1 cellular context compared by ENCODE assay signal in the genomic region with DNA sequence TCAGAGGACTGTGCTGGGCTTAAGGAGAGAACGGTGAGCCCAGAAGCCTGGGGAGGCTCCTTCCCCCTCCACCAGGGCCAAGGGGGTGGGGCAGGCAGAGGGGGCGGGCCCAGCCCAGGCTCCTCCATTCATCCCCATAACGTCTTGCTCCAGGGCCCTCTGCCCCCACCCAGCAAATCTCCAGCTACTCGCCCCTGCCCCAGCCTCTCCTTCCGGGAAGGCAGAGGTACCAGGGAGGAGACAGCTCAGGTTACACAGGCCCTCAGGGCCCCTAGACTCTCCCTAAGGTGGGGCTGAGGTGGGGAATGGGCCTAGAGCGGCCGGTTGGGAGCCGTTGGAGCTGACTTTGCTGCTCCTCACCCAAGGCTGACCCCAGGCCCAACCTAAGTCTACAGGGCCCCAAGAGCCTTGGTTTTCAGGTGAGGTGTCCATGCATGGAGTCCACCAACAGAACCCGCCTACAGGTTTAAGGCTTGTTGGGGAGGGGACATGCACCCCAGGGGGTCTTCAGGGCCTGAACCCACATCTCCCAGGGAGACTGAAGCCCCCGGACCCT.
TF ChIP-seq lines count a peak whose summit lies in the region.

No MANE protein-coding gene starts in this region.

TF ChIP-seq in K562, 482 proteins besides CTCF, POLR2A, EP300 and RAD21 (continued from another document):
- TF ChIP-seq, protein P1, sequence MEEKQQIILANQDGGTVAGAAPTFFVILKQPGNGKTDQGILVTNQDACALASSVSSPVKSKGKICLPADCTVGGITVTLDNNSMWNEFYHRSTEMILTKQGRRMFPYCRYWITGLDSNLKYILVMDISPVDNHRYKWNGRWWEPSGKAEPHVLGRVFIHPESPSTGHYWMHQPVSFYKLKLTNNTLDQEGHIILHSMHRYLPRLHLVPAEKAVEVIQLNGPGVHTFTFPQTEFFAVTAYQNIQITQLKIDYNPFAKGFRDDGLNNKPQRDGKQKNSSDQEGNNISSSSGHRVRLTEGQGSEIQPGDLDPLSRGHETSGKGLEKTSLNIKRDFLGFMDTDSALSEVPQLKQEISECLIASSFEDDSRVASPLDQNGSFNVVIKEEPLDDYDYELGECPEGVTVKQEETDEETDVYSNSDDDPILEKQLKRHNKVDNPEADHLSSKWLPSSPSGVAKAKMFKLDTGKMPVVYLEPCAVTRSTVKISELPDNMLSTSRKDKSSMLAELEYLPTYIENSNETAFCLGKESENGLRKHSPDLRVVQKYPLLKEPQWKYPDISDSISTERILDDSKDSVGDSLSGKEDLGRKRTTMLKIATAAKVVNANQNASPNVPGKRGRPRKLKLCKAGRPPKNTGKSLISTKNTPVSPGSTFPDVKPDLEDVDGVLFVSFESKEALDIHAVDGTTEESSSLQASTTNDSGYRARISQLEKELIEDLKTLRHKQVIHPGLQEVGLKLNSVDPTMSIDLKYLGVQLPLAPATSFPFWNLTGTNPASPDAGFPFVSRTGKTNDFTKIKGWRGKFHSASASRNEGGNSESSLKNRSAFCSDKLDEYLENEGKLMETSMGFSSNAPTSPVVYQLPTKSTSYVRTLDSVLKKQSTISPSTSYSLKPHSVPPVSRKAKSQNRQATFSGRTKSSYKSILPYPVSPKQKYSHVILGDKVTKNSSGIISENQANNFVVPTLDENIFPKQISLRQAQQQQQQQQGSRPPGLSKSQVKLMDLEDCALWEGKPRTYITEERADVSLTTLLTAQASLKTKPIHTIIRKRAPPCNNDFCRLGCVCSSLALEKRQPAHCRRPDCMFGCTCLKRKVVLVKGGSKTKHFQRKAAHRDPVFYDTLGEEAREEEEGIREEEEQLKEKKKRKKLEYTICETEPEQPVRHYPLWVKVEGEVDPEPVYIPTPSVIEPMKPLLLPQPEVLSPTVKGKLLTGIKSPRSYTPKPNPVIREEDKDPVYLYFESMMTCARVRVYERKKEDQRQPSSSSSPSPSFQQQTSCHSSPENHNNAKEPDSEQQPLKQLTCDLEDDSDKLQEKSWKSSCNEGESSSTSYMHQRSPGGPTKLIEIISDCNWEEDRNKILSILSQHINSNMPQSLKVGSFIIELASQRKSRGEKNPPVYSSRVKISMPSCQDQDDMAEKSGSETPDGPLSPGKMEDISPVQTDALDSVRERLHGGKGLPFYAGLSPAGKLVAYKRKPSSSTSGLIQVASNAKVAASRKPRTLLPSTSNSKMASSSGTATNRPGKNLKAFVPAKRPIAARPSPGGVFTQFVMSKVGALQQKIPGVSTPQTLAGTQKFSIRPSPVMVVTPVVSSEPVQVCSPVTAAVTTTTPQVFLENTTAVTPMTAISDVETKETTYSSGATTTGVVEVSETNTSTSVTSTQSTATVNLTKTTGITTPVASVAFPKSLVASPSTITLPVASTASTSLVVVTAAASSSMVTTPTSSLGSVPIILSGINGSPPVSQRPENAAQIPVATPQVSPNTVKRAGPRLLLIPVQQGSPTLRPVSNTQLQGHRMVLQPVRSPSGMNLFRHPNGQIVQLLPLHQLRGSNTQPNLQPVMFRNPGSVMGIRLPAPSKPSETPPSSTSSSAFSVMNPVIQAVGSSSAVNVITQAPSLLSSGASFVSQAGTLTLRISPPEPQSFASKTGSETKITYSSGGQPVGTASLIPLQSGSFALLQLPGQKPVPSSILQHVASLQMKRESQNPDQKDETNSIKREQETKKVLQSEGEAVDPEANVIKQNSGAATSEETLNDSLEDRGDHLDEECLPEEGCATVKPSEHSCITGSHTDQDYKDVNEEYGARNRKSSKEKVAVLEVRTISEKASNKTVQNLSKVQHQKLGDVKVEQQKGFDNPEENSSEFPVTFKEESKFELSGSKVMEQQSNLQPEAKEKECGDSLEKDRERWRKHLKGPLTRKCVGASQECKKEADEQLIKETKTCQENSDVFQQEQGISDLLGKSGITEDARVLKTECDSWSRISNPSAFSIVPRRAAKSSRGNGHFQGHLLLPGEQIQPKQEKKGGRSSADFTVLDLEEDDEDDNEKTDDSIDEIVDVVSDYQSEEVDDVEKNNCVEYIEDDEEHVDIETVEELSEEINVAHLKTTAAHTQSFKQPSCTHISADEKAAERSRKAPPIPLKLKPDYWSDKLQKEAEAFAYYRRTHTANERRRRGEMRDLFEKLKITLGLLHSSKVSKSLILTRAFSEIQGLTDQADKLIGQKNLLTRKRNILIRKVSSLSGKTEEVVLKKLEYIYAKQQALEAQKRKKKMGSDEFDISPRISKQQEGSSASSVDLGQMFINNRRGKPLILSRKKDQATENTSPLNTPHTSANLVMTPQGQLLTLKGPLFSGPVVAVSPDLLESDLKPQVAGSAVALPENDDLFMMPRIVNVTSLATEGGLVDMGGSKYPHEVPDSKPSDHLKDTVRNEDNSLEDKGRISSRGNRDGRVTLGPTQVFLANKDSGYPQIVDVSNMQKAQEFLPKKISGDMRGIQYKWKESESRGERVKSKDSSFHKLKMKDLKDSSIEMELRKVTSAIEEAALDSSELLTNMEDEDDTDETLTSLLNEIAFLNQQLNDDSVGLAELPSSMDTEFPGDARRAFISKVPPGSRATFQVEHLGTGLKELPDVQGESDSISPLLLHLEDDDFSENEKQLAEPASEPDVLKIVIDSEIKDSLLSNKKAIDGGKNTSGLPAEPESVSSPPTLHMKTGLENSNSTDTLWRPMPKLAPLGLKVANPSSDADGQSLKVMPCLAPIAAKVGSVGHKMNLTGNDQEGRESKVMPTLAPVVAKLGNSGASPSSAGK (IDR thresholded peaks at IDR 0.05), result no peak
- no peak for TF ChIP-seq PHTF2 (CRISPR knock-in tag; IDR thresholded peaks at IDR 0.05)
- TF ChIP-seq FOXJ3 (CRISPR knock-in tag; IDR thresholded peaks at IDR 0.05), result no peak
- 0 out of 2 replicates have a peak, but pooled peaks have one; percentile 38 for TF ChIP-seq ETV1 (tag; conservative IDR thresholded peaks at IDR 0.05; ENCODE audit: low read depth)
- TF ChIP-seq ZNF780A (CRISPR knock-in tag; IDR thresholded peaks at IDR 0.05), result no peak
- TF ChIP-seq RCOR1 (IDR thresholded peaks at IDR 0.05; ENCODE audit: borderline replicate concordance in 1 of 2, low read depth in 2 of 2, low read length in 2 of 2), result peak in 1 of 2 experiments; percentile 14; a peak in 1 of 4 replicates
- TF ChIP-seq TBP (optimal IDR thresholded peaks at IDR 0.05; ENCODE audit: low read depth, low read length), result peak; percentile 7
- peak; percentile 21 for TF ChIP-seq SAP30 (IDR thresholded peaks at IDR 0.05; ENCODE audit: borderline replicate concordance, insufficient read depth, low read depth, low read length, poor library complexity, severe bottlenecking)
- no peak for TF ChIP-seq FOXP1 (CRISPR knock-in tag; IDR thresholded peaks at IDR 0.05)
- no peak for TF ChIP-seq TSC22D4 (tag; IDR thresholded peaks at IDR 0.05)
- TF ChIP-seq, protein P2, sequence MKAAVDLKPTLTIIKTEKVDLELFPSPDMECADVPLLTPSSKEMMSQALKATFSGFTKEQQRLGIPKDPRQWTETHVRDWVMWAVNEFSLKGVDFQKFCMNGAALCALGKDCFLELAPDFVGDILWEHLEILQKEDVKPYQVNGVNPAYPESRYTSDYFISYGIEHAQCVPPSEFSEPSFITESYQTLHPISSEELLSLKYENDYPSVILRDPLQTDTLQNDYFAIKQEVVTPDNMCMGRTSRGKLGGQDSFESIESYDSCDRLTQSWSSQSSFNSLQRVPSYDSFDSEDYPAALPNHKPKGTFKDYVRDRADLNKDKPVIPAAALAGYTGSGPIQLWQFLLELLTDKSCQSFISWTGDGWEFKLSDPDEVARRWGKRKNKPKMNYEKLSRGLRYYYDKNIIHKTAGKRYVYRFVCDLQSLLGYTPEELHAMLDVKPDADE (conservative IDR thresholded peaks at IDR 0.05; ENCODE audit: control insufficient read depth, low read depth, low read length), result 0 out of 2 replicates have a peak, but pooled peaks have one; percentile 14
- TF ChIP-seq, protein P3, sequence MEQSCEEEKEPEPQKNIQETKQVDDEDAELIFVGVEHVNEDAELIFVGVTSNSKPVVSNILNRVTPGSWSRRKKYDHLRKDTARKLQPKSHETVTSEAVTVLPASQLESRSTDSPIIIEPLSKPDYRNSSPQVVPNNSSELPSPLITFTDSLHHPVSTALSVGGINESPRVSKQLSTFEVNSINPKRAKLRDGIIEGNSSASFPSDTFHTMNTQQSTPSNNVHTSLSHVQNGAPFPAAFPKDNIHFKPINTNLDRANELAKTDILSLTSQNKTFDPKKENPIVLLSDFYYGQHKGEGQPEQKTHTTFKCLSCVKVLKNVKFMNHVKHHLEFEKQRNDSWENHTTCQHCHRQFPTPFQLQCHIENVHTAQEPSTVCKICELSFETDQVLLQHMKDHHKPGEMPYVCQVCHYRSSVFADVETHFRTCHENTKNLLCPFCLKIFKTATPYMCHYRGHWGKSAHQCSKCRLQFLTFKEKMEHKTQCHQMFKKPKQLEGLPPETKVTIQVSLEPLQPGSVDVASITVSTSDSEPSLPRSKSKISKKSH (CRISPR knock-in tag; IDR thresholded peaks at IDR 0.05), result no peak
- peak in 1 of 2 experiments; percentile 35; a peak in 1 of 4 replicates for TF ChIP-seq SRF (CRISPR knock-in tag; IDR thresholded peaks at IDR 0.05)
- TF ChIP-seq MAZ (CRISPR knock-in tag; conservative IDR thresholded peaks at IDR 0.05 in 1 of 2, IDR thresholded peaks at IDR 0.05 in 1 of 2), result peak in 1 of 2 experiments; percentile 80; a peak in 2 of 4 replicates
- TF ChIP-seq, protein P4, sequence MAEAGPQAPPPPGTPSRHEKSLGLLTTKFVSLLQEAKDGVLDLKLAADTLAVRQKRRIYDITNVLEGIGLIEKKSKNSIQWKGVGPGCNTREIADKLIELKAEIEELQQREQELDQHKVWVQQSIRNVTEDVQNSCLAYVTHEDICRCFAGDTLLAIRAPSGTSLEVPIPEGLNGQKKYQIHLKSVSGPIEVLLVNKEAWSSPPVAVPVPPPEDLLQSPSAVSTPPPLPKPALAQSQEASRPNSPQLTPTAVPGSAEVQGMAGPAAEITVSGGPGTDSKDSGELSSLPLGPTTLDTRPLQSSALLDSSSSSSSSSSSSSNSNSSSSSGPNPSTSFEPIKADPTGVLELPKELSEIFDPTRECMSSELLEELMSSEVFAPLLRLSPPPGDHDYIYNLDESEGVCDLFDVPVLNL (CRISPR knock-in tag; IDR thresholded peaks at IDR 0.05; ENCODE audit: low read depth), result no peak
- TF ChIP-seq, protein P5, sequence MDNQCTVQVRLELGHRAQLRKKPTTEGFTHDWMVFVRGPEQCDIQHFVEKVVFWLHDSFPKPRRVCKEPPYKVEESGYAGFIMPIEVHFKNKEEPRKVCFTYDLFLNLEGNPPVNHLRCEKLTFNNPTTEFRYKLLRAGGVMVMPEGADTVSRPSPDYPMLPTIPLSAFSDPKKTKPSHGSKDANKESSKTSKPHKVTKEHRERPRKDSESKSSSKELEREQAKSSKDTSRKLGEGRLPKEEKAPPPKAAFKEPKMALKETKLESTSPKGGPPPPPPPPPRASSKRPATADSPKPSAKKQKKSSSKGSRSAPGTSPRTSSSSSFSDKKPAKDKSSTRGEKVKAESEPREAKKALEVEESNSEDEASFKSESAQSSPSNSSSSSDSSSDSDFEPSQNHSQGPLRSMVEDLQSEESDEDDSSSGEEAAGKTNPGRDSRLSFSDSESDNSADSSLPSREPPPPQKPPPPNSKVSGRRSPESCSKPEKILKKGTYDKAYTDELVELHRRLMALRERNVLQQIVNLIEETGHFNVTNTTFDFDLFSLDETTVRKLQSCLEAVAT (IDR thresholded peaks at IDR 0.05), result no peak
- no peak for TF ChIP-seq SNRNP70 (optimal IDR thresholded peaks at IDR 0.05; ENCODE audit: low read depth, low read length)
- no peak for TF ChIP-seq TAF1 (IDR thresholded peaks at IDR 0.05; ENCODE audit: control insufficient read depth, extremely low read depth, insufficient read depth, low read length, severe bottlenecking)
- TF ChIP-seq, protein P6, sequence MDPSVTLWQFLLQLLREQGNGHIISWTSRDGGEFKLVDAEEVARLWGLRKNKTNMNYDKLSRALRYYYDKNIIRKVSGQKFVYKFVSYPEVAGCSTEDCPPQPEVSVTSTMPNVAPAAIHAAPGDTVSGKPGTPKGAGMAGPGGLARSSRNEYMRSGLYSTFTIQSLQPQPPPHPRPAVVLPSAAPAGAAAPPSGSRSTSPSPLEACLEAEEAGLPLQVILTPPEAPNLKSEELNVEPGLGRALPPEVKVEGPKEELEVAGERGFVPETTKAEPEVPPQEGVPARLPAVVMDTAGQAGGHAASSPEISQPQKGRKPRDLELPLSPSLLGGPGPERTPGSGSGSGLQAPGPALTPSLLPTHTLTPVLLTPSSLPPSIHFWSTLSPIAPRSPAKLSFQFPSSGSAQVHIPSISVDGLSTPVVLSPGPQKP (CRISPR knock-in tag; IDR thresholded peaks at IDR 0.05), result no peak
- TF ChIP-seq ZNF12 (CRISPR knock-in tag; IDR thresholded peaks at IDR 0.05), result no peak
- 0 out of 2 replicates have a peak, but pooled peaks have one; percentile 3 for TF ChIP-seq ARID1B (IDR thresholded peaks at IDR 0.05)
- no peak for TF ChIP-seq ZNF696 (CRISPR knock-in tag; conservative IDR thresholded peaks at IDR 0.05)
- TF ChIP-seq ZSCAN32 (CRISPR knock-in tag; IDR thresholded peaks at IDR 0.05), result no peak
TF ChIP-seq in K562: peak in this region for 20.
